ENCODE assay signal across 11 cellular contexts in genomic region chr17:44536090-44536960, GRCh38. TPM values are rescaled to one million over a fixed set of nuclear protein-coding genes. Genes with fewer than 3 reads are reported as not detected.
A peak's percentile ranks its signal among the peaks of the same experiment; 100 is the strongest.
DNase-seq lines count a peak whose midpoint lies in the region; TF ChIP-seq lines count a peak whose summit lies in the region.
"Had no signal": no experiment of that assay in that cellular context is flagged by ENCODE, and none has a peak within 500 bp of the region (broad histone marks: within the 10 kb centered on the region; RNA-seq: fewer than 3 reads in every experiment).

No MANE protein-coding gene starts in this region.

- H3K27ac Mint-ChIP-seq in activated CD4-positive, alpha-beta T cell treated with anti-CD3 and anti-CD28 coated beads, Interleukin-2, amount 10 ng/mL, durations not matched to agents 24 days and 14 days: no peak overlapping the region

- CTCF ChIA-PET in A673 (lab: Charles Lee): interaction anchor here (0.5 kb wide), 1 partner anchor 24 kb away, joined by 7 read pairs; no protein-coding TSS in a partner anchor

- no peaks in the 10 kb centered on the region for H3K27me3 ChIP-seq in A673 (replicated peaks; ENCODE audit: insufficient read depth, low read depth, low read length, poor library complexity)
- H3K27me3 ChIP-seq in Loucy (ENCODE audit: insufficient read depth, low read length, poor library complexity, severe bottlenecking): no peaks in the 10 kb centered on the region
- H3K27me3 ChIP-seq in mucosa of rectum (ENCODE audit: control insufficient read depth in 2 of 2, insufficient read depth in 2 of 2, low read length in 2 of 2): no peaks in the 10 kb centered on the region

- H3K9me3 ChIP-seq in A673 (ENCODE audit: low read depth, low read length, poor library complexity, severe bottlenecking): no peaks in the 10 kb centered on the region
- no peaks in the 10 kb centered on the region for H3K9me3 ChIP-seq in Loucy (ENCODE audit: insufficient read depth, low read depth, low read length)
- H3K9me3 ChIP-seq in mucosa of rectum (ENCODE audit: control insufficient read depth in 2 of 2, low read length in 2 of 2): no peaks in the 10 kb centered on the region
- H3K9me3 ChIP-seq: thoracic aorta had no signal

- no peaks in the 10 kb centered on the region for H3K79me2 ChIP-seq in Loucy (ENCODE audit: insufficient read depth, low read length)

- POLR2A ChIA-PET in A673 (lab: Charles Lee; ENCODE audit: low non-redundant PET): no interaction called here

- H3K4me1 ChIP-seq in A673 (ENCODE audit: insufficient read depth, low read length, poor library complexity, severe bottlenecking): peaks cover 10% of the 10 kb centered on the region
- H3K4me1 ChIP-seq in Loucy (ENCODE audit: insufficient read depth, low read length, poor library complexity, severe bottlenecking): peaks cover 26% of the 10 kb centered on the region
- H3K4me1 ChIP-seq in mucosa of rectum (ENCODE audit: control insufficient read depth in 2 of 2, insufficient read depth in 2 of 2, low read length in 2 of 2): peaks cover 0 to 4% of the 10 kb centered on the region in 2 donors

- no peaks in the 10 kb centered on the region for H3K9me2 ChIP-seq in Loucy (replicated peaks; ENCODE audit: low read depth, low read length)

- intact Hi-C loops in A673 (cut with micrococcal nuclease; ENCODE audit: unreplicated experiment): loop anchor here (10.0 kb wide), 1 partner anchor 138 kb away; no protein-coding TSS in a partner anchor
- intact Hi-C loops in activated CD4-positive, alpha-beta T cell treated with anti-CD3 and anti-CD28 coated beads, Interleukin-2, amount 10 ng/mL, durations not matched to agents 24 days and 14 days (cut with micrococcal nuclease): loop anchor here (10.0 kb wide), 2 partner anchors 98 to 238 kb away; no protein-coding TSS in a partner anchor

- no peak overlapping the region for H3K4me3 ChIP-seq in A673 (ENCODE audit: low read depth, low read length, poor library complexity, severe bottlenecking)
- H3K4me3 ChIP-seq in Loucy (ENCODE audit: low read length, poor library complexity, severe bottlenecking): no peak overlapping the region
- no peak overlapping the region for H3K4me3 ChIP-seq in choroid plexus epithelial cell (ENCODE audit: low read depth, low read length)
- H3K4me3 ChIP-seq in mucosa of rectum (ENCODE audit: low read length in 2 of 2): no peak overlapping the region
- H3K4me3 ChIP-seq: thoracic aorta had no signal

- H3K9me3 Mint-ChIP-seq in activated CD4-positive, alpha-beta T cell treated with anti-CD3 and anti-CD28 coated beads, Interleukin-2, amount 10 ng/mL, durations not matched to agents 24 days and 14 days: no peaks in the 10 kb centered on the region

- no peak overlapping the region for H3K4me3 Mint-ChIP-seq in activated CD4-positive, alpha-beta T cell treated with anti-CD3 and anti-CD28 coated beads, Interleukin-2, amount 10 ng/mL, durations not matched to agents 24 days and 14 days

- DNase-seq in A673 (ENCODE audit: low spot score): no peak
- peak; percentile 59 for DNase-seq in choroid plexus epithelial cell (ENCODE audit: low read depth)
- DNase-seq in effector CD8-positive, alpha-beta T cell (lab: John Stamatoyannopoulos, UW): no peak
- DNase-seq in HUDEP-2 (lab: John Stamatoyannopoulos, UW; ENCODE audit: unreplicated experiment in 76 of 76): no peak
- no peak for DNase-seq in NCI-H1417 treated with DMSO at 0.1 percent for 48 hours (lab: John Stamatoyannopoulos, UW)
- DNase-seq in activated CD4-positive, alpha-beta T cell treated with anti-CD3 and anti-CD28 coated beads, Interleukin-2, amount 10 ng/mL, durations not matched to agents 24 days and 14 days: no peak
- DNase-seq: NCI-H2029; stimulated activated CD4-positive, alpha-beta T cell treated with anti-CD3 and anti-CD28 coated beads, Interleukin-12 subunit alpha, Interleukin-12 subunit beta, amount 100 ng/mL, for 4 hours had no signal

- H3K36me3 ChIP-seq in A673 (ENCODE audit: insufficient read depth, low read length, poor library complexity, severe bottlenecking) (no peaks in the 10 kb centered on the region), Loucy (ENCODE audit: insufficient read depth, low read length) (no peaks in the 10 kb centered on the region), mucosa of rectum (ENCODE audit: control insufficient read depth in 2 of 2, insufficient read depth in 2 of 2, low read length in 2 of 2) (no peaks in the 10 kb centered on the region)
- H3K36me3 ChIP-seq: thoracic aorta had no signal

- no peaks in the 10 kb centered on the region for H4K20me1 ChIP-seq in Loucy (ENCODE audit: insufficient read depth, low read length, poor library complexity, severe bottlenecking)

- H2AFZ ChIP-seq in Loucy (ENCODE audit: low read length): peak overlapping the region; percentile 85

- no peaks in the 10 kb centered on the region for H3K36me3 Mint-ChIP-seq in activated CD4-positive, alpha-beta T cell treated with anti-CD3 and anti-CD28 coated beads, Interleukin-2, amount 10 ng/mL, durations not matched to agents 24 days and 14 days (ENCODE audit: low read depth)

- H3K27me3 Mint-ChIP-seq in activated CD4-positive, alpha-beta T cell treated with anti-CD3 and anti-CD28 coated beads, Interleukin-2, amount 10 ng/mL, durations not matched to agents 24 days and 14 days: peaks cover 5% of the 10 kb centered on the region

- TF ChIP-seq CTCF in A673 (conservative IDR thresholded peaks at IDR 0.05; ENCODE audit: low read depth, low read length) (no peak), Loucy (conservative IDR thresholded peaks at IDR 0.05; ENCODE audit: low read length) (no peak), choroid plexus epithelial cell (conservative IDR thresholded peaks at IDR 0.05; ENCODE audit: low read depth, low read length) (no peak)

- no TSS peak for BruUV-seq in A673 (replicated peaks; lab: Mats Ljungman, UMichigan)

- peak overlapping the region; percentile 33 for H3K4me2 ChIP-seq in Loucy (ENCODE audit: low read depth, low read length, poor library complexity, severe bottlenecking)

- peaks cover 7% of the 10 kb centered on the region for H3K4me1 Mint-ChIP-seq in activated CD4-positive, alpha-beta T cell treated with anti-CD3 and anti-CD28 coated beads, Interleukin-2, amount 10 ng/mL, durations not matched to agents 24 days and 14 days

- H3F3A ChIP-seq in Loucy (ENCODE audit: low read depth): no peaks in the 10 kb centered on the region

- peak overlapping the region; percentile 16 for H3K27ac ChIP-seq in A673 (ENCODE audit: low read depth, low read length, poor library complexity, severe bottlenecking)
- peak overlapping the region; percentile 7 to 43 for H3K27ac ChIP-seq in mucosa of rectum (ENCODE audit: low read depth in 2 of 2, low read length in 2 of 2)

- peak overlapping the region; percentile 64 for H3K9ac ChIP-seq in Loucy (ENCODE audit: low read depth, low read length, poor library complexity, severe bottlenecking)
- no peak overlapping the region for H3K9ac ChIP-seq in mucosa of rectum (ENCODE audit: low read depth in 1 of 2, low read length in 2 of 2)

RNA-seq across cellular contexts. Expression of gene FZD2, which starts 21.0 kb away (rescaled TPM):
- total RNA-seq in A673 (2021): 23.5 and 23.7 TPM in 2 replicates
- total RNA-seq in activated CD4-positive, alpha-beta T cell treated with anti-CD3 and anti-CD28 coated beads, Interleukin-2, amount 10 ng/mL, durations not matched to agents 24 days and 14 days: not detected in 2 replicates

RNA-seq across cellular contexts. Expression of gene GPATCH8, which starts 33.1 kb away (rescaled TPM):
- 32.9 and 33.8 TPM in 2 replicates for total RNA-seq in A673 (2021)
- total RNA-seq in activated CD4-positive, alpha-beta T cell treated with anti-CD3 and anti-CD28 coated beads, Interleukin-2, amount 10 ng/mL, durations not matched to agents 24 days and 14 days: 43.6 and 46.4 TPM in 2 replicates

Comparison
In these comparisons a context has a peak if more than half of its experiments do, and no peak if none do; other contexts are left out.
1. RNA of gene FZD2, which starts 21.0 kb away (total RNA-seq): 23.5 to 23.7 TPM in A673; not detected in activated CD4-positive, alpha-beta T cell treated with anti-CD3 and anti-CD28 coated beads, Interleukin-2, amount 10 ng/mL, durations not matched to agents 24 days and 14 days; every median in the first group is over 10 times any median in the second.